Comparison of ENCODE assay signal across 8 cellular contexts in the genomic region with DNA sequence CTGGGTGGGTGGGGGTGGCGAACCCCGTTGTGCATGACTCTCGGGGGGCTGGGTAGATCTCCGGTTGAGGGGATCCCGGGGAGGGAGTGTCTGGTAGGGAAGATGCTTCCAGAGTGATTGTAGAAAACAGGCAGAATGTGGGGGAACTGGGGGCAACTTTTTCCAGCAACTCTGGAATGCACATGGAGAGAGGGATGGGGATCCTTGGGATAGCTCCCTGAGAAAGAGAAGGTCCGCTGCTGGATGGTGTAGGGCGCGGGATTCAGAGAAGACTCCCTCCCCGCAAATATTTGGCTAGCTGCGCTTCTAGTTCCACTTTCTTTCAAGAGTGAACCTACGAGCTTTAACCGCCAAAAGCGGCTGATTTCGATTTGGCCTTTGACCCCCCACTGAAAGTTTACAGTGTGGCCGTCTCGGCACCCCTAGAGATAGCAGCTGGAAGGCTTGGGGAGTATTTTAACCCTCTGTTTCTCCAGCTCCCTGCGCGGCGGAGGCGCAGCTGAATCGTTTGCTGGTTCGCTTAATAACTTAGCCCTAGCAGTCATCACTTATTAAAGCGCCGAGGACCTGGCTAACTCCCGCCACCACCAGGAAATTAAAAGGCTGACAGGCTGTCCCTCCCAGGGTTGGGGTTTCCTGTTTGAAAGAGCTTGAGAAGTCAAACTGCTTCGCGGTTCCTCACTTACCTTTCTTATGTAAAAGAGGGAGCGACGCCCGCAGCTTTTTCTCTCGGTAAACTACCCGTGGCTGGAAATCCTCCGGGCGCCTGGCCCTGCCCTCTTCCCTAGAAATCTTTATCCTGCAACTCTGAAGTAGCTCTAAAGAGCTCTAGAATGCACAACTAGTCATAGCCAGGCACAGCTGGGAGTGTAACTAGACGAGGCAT. TPM values are rescaled to one million over a fixed set of nuclear protein-coding genes. Genes with fewer than 3 reads are reported as not detected.
A peak's percentile ranks its signal among the peaks of the same experiment; 100 is the strongest.
DNase-seq lines count a peak whose midpoint lies in the region; ATAC-seq and TF ChIP-seq lines count a peak whose summit lies in the region.

No MANE protein-coding gene starts in this region.

- no peaks in the 10 kb centered on the region for H4K20me1 ChIP-seq in SU-DHL-6 (ENCODE audit: low read depth, low read length)

- H3K27me3 ChIP-seq in SU-DHL-6 (ENCODE audit: low read length) (no peaks in the 10 kb centered on the region), adrenal gland (no peaks in the 10 kb centered on the region), prostate gland (replicated peaks; ENCODE audit: insufficient read depth) (no peaks in the 10 kb centered on the region), aorta (ENCODE audit: control insufficient read depth in 1 of 2, insufficient read depth in 2 of 2, low read length in 1 of 2) (no peaks in the 10 kb centered on the region)

- H3K4me1 ChIP-seq in HEK293 (ENCODE audit: control insufficient read depth, insufficient read depth, low read length) (peaks cover 17% of the 10 kb centered on the region), adrenal gland (replicated peaks in 1 of 2) (peaks cover 6 to 18% of the 10 kb centered on the region in 2 donors), prostate gland (replicated peaks) (no peaks in the 10 kb centered on the region), aorta (ENCODE audit: control insufficient read depth in 1 of 2, insufficient read depth in 2 of 2, low read length in 2 of 2) (peaks cover 0 to 10% of the 10 kb centered on the region in 2 donors)

- 0 to 1% (median 1%) methylated on average over 27 to 35 of the region's 35 CpGs for WGBS in adrenal gland, 4 donors
- 1% methylated on average over 35 of the region's 35 CpGs for whole genome bisulfite sequencing in prostate gland
- 0 to 1% methylated on average over 35 of the region's 35 CpGs for WGBS in aorta, 2 donors

- H3K4me3 ChIP-seq in GM12864 (ENCODE audit: low read depth, low read length), result peak overlapping the region; percentile 57
- peak overlapping the region; percentile 92 for H3K4me3 ChIP-seq in HEK293 (ENCODE audit: low read depth, low read length)
- H3K4me3 ChIP-seq in SU-DHL-6 (ENCODE audit: insufficient read depth, low read length, poor library complexity, severe bottlenecking), result peak overlapping the region; percentile 66
- peak overlapping the region; percentile 49 to 73 (median 62) for H3K4me3 ChIP-seq in adrenal gland
- H3K4me3 ChIP-seq in prostate gland, result peak overlapping the region; percentile 71 to 80
- peak overlapping the region; percentile 78 to 79 for H3K4me3 ChIP-seq in aorta (ENCODE audit: low read length in 2 of 2)

- H3K36me3 ChIP-seq in HEK293 (ENCODE audit: control insufficient read depth in 2 of 2, insufficient read depth in 1 of 2, low read length in 2 of 2) (no peaks in the 10 kb centered on the region), SU-DHL-6 (ENCODE audit: low read length) (no peaks in the 10 kb centered on the region), adrenal gland (replicated peaks in 1 of 2) (no peaks in the 10 kb centered on the region), prostate gland (no peaks in the 10 kb centered on the region), aorta (ENCODE audit: control insufficient read depth in 1 of 2, insufficient read depth in 2 of 2, low read length in 1 of 2) (no peaks in the 10 kb centered on the region)

- H3K9me3 ChIP-seq in HEK293 (ENCODE audit: control insufficient read depth, insufficient read depth, low read depth, low read length) (no peaks in the 10 kb centered on the region), SU-DHL-6 (ENCODE audit: insufficient read depth, low read length) (no peaks in the 10 kb centered on the region), adrenal gland (replicated peaks in 1 of 3) (no peaks in the 10 kb centered on the region), prostate gland (no peaks in the 10 kb centered on the region), aorta (ENCODE audit: control insufficient read depth, low read length) (no peaks in the 10 kb centered on the region)

- H2AFZ ChIP-seq in SU-DHL-6 (ENCODE audit: low read depth, low read length, severe bottlenecking), result peak overlapping the region; percentile 80

- H3F3A ChIP-seq in SU-DHL-6 (ENCODE audit: insufficient read depth), result peaks cover 7% of the 10 kb centered on the region; the same call in 1 of the 2 replicates

- peak overlapping the region; percentile 67 for H3K9ac ChIP-seq in SU-DHL-6 (ENCODE audit: low read length)

- H3K4me2 ChIP-seq in SU-DHL-6 (ENCODE audit: low read depth, low read length, poor library complexity, severe bottlenecking), result peak overlapping the region; percentile 76

- peak; percentile 16 for TF ChIP-seq CTCF in GM12864 (IDR thresholded peaks at IDR 0.05; ENCODE audit: low read depth, low read length, missing control alignments)
- TF ChIP-seq CTCF in HEK293 (tag by site-specific recombination; IDR thresholded peaks at IDR 0.05), result peak; percentile 32; the same call in 1 of the 2 replicates
- TF ChIP-seq CTCF in SU-DHL-6 (IDR thresholded peaks at IDR 0.05; ENCODE audit: insufficient read depth, low read length, poor library complexity, severe bottlenecking), result peak; percentile 32
- TF ChIP-seq CTCF in adrenal gland (IDR thresholded peaks at IDR 0.05), result peak; percentile 29 to 66 (median 55)
- peak in 3 of 4 experiments; percentile 39 to 74 (median 66) for TF ChIP-seq CTCF in prostate gland (IDR thresholded peaks at IDR 0.05)

- no peaks in the 10 kb centered on the region for H3K9me2 ChIP-seq in SU-DHL-6 (replicated peaks; ENCODE audit: insufficient read depth, low read length)

- intact Hi-C loops in adrenal gland (cut with DNase I) (loop anchor here (5.0 to 10.0 kb wide), 3 partner anchors 105 to 138 kb away; no protein-coding TSS in a partner anchor), left cardiac atrium (cut with DNase I) (loop anchor here (1.0 to 10.0 kb wide), 7 partner anchors 52 to 143 kb away; no protein-coding TSS in a partner anchor), prostate gland (cut with DNase I) (loop anchor here (1.0 to 5.0 kb wide), 5 partner anchors 58 to 142 kb away; no protein-coding TSS in a partner anchor), aorta (cut with DNase I) (loop anchor here (2.0 to 5.0 kb wide), 5 partner anchors 52 to 143 kb away; no protein-coding TSS in a partner anchor)

- ATAC-seq in left cardiac atrium, result peak; percentile 79 to 80
- ATAC-seq in aorta (ENCODE audit: low FRiP score), result peak; percentile 89

- CTCF ChIA-PET in HEK293 (lab: Yijun Ruan, JAX), result interaction anchor here (0.5 to 2.7 kb wide), 25 partner anchors 12 to 1314 kb away, joined by 3 to 52 read pairs (median 3); no protein-coding TSS in a partner anchor

- H3K27ac ChIP-seq in HEK293 (ENCODE audit: extremely low read depth, low read depth, low read length), result peak overlapping the region; percentile 86
- H3K27ac ChIP-seq in SU-DHL-6 (ENCODE audit: low read depth, low read length), result no peak overlapping the region
- H3K27ac ChIP-seq in adrenal gland, result peak overlapping the region; percentile 38 to 93 (median 80)
- peak overlapping the region; percentile 90 to 93 for H3K27ac ChIP-seq in prostate gland
- peak overlapping the region; percentile 92 to 95 for H3K27ac ChIP-seq in aorta (ENCODE audit: low read depth in 1 of 2, low read length in 2 of 2)

- TF ChIP-seq POLR2A in adrenal gland (IDR thresholded peaks at IDR 0.05) (peak; percentile 30 to 77), prostate gland (IDR thresholded peaks at IDR 0.05) (peak; percentile 68)

- peak; percentile 53 for DNase-seq in GM12864 (ENCODE audit: low read depth)
- DNase-seq in M059J (ENCODE audit: low read depth), result peak; percentile 98
- peak; percentile 68 to 90 (median 76) for DNase-seq in adrenal gland
- DNase-seq in left cardiac atrium, result peak; percentile 76
- peak; percentile 87 for DNase-seq in prostate gland (ENCODE audit: low spot score)
- DNase-seq in aorta, result peak; percentile 78 to 85

- POLR2A ChIA-PET in HEK293 (lab: Yijun Ruan, JAX), result interaction anchor here (0.7 to 3.0 kb wide), 11 partner anchors 9 to 153 kb away, joined by 3 to 16 read pairs (median 4); a partner anchor contains a TSS

- H3K79me2 ChIP-seq in SU-DHL-6 (ENCODE audit: insufficient read depth, low read length), result no peaks in the 10 kb centered on the region

TF ChIP-seq in HEK293, 187 proteins besides CTCF, POLR2A, EP300 and RAD21 (continues in another document):
- TF ChIP-seq, protein P1, sequence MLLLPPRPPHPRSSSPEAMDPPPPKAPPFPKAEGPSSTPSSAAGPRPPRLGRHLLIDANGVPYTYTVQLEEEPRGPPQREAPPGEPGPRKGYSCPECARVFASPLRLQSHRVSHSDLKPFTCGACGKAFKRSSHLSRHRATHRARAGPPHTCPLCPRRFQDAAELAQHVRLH (tag by site-specific recombination; IDR thresholded peaks at IDR 0.05), result no peak
- TF ChIP-seq ZNF560 (tag by site-specific recombination; IDR thresholded peaks at IDR 0.05; ENCODE audit: borderline replicate concordance) (no peak), ZFP69B (tag by site-specific recombination; IDR thresholded peaks at IDR 0.05) (peak; percentile 89)
- TF ChIP-seq, protein P2, sequence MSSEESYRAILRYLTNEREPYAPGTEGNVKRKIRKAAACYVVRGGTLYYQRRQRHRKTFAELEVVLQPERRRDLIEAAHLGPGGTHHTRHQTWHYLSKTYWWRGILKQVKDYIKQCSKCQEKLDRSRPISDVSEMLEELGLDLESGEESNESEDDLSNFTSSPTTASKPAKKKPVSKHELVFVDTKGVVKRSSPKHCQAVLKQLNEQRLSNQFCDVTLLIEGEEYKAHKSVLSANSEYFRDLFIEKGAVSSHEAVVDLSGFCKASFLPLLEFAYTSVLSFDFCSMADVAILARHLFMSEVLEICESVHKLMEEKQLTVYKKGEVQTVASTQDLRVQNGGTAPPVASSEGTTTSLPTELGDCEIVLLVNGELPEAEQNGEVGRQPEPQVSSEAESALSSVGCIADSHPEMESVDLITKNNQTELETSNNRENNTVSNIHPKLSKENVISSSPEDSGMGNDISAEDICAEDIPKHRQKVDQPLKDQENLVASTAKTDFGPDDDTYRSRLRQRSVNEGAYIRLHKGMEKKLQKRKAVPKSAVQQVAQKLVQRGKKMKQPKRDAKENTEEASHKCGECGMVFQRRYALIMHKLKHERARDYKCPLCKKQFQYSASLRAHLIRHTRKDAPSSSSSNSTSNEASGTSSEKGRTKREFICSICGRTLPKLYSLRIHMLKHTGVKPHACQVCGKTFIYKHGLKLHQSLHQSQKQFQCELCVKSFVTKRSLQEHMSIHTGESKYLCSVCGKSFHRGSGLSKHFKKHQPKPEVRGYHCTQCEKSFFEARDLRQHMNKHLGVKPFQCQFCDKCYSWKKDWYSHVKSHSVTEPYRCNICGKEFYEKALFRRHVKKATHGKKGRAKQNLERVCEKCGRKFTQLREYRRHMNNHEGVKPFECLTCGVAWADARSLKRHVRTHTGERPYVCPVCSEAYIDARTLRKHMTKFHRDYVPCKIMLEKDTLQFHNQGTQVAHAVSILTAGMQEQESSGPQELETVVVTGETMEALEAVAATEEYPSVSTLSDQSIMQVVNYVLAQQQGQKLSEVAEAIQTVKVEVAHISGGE (tag by site-specific recombination; conservative IDR thresholded peaks at IDR 0.05; ENCODE audit: low read depth), result no peak

RNA-seq across cellular contexts. Expression of a gene that starts 1.2 kb away (rescaled TPM):
- 63.7 and 89.3 TPM in 2 replicates for total RNA-seq in M059J (2014; rRNA removed; shearing (Covaris generic))
- total RNA-seq in adrenal gland, result 10 to 100 TPM in 7 of 8 donors, 1 to 10 TPM in 1; 7.4 to 26.1 (median 13.9) TPM
- polyA plus RNA-seq in adrenal gland, result 10 to 100 TPM in 2 of 3 donors, 1 to 10 TPM in 1; 6.2 to 39.6 (median 12.9) TPM
- total RNA-seq in left cardiac atrium, result 10 to 100 TPM; 29.0 to 31.2 TPM
- total RNA-seq in prostate gland, result 10 to 100 TPM; 15.3 to 32.3 TPM
- total RNA-seq in aorta, result 100 to 1,000 TPM; 166 to 175 TPM
- 10 to 100 TPM; 25.9 to 58.4 TPM for polyA plus RNA-seq in aorta

Comparison
In these comparisons a context has a peak if more than half of its experiments do, and no peak if none do; other contexts are left out.
1. CTCF ChIP-seq: peak in every context shown above with its lines; median percentile 66 in prostate gland; 55 in adrenal gland; 32 in HEK293; 32 in SU-DHL-6; 16 in GM12864.